21 cellular contexts compared by ENCODE assay signal in genomic region chr12:120339256-120339655, GRCh38. TPM values are rescaled to one million over a fixed set of nuclear protein-coding genes. Genes with fewer than 3 reads are reported as not detected.
DNase-seq lines count a peak whose midpoint lies in the region; ATAC-seq and TF ChIP-seq lines count a peak whose summit lies in the region.
"Had no signal": no experiment of that assay in that cellular context is flagged by ENCODE, and none has a peak within 500 bp of the region (broad histone marks: within the 10 kb centered on the region; RNA-seq: fewer than 3 reads in every experiment).

No MANE protein-coding gene starts in this region.

- peaks cover 11% of the 10 kb centered on the region for H3K27me3 Mint-ChIP-seq in activated naive CD8-positive, alpha-beta T cell treated with anti-CD3 and anti-CD28 coated beads, Interleukin-2, amount 10 ng/mL, durations not matched to agents 7 days and 5 days
- peaks cover 2% of the 10 kb centered on the region for H3K27me3 Mint-ChIP-seq in activated naive CD8-positive, alpha-beta T cell treated with anti-CD3 and anti-CD28 coated beads, Interleukin-2, amount 50 U/mL, for 24 hours
- peaks cover 3% of the 10 kb centered on the region for H3K27me3 Mint-ChIP-seq in activated T-cell treated with anti-CD3 and anti-CD28 coated beads, Interleukin-2, amount 50 U/mL, for 24 hours
- peaks cover 10% of the 10 kb centered on the region for H3K27me3 Mint-ChIP-seq in activated CD8-positive, alpha-beta T cell treated with anti-CD3 and anti-CD28 coated beads, Interleukin-2, amount 10 ng/mL, durations not matched to agents 7 days and 5 days (ENCODE audit: low read depth)

- peak overlapping the region; percentile 68 for H3K27ac Mint-ChIP-seq in activated naive CD8-positive, alpha-beta T cell treated with anti-CD3 and anti-CD28 coated beads, Interleukin-2, amount 10 ng/mL, durations not matched to agents 7 days and 5 days
- no peak overlapping the region for H3K27ac Mint-ChIP-seq in activated naive CD8-positive, alpha-beta T cell treated with anti-CD3 and anti-CD28 coated beads, Interleukin-2, amount 50 U/mL, for 24 hours
- no peak overlapping the region for H3K27ac Mint-ChIP-seq in activated T-cell treated with anti-CD3 and anti-CD28 coated beads, Interleukin-2, amount 50 U/mL, for 24 hours
- H3K27ac Mint-ChIP-seq in activated CD8-positive, alpha-beta T cell treated with anti-CD3 and anti-CD28 coated beads, Interleukin-2, amount 10 ng/mL, durations not matched to agents 7 days and 5 days = no peak overlapping the region

- H3K9me3 Mint-ChIP-seq in activated naive CD8-positive, alpha-beta T cell treated with anti-CD3 and anti-CD28 coated beads, Interleukin-2, amount 10 ng/mL, durations not matched to agents 7 days and 5 days = peaks cover 21% of the 10 kb centered on the region
- H3K9me3 Mint-ChIP-seq in activated naive CD8-positive, alpha-beta T cell treated with anti-CD3 and anti-CD28 coated beads, Interleukin-2, amount 50 U/mL, for 24 hours = peaks cover 24% of the 10 kb centered on the region
- H3K9me3 Mint-ChIP-seq in activated T-cell treated with anti-CD3 and anti-CD28 coated beads, Interleukin-2, amount 50 U/mL, for 24 hours = peaks cover 24% of the 10 kb centered on the region
- H3K9me3 Mint-ChIP-seq in activated CD8-positive, alpha-beta T cell treated with anti-CD3 and anti-CD28 coated beads, Interleukin-2, amount 10 ng/mL, durations not matched to agents 7 days and 5 days (ENCODE audit: insufficient read depth) = peaks cover 24% of the 10 kb centered on the region

- H3K4me1 ChIP-seq in left lung = no peaks in the 10 kb centered on the region
- no peaks in the 10 kb centered on the region for H3K4me1 ChIP-seq in upper lobe of right lung

- no peak for DNase-seq in activated naive CD8-positive, alpha-beta T cell treated with anti-CD3 and anti-CD28 coated beads, Interleukin-2, amount 10 ng/mL, durations not matched to agents 7 days and 5 days
- DNase-seq in activated naive CD8-positive, alpha-beta T cell treated with anti-CD3 and anti-CD28 coated beads, Interleukin-2, amount 50 U/mL, for 24 hours = no peak
- DNase-seq in NCI-H2227 treated with DMSO at 0.1 percent for 48 hours (lab: John Stamatoyannopoulos, UW) (peak; percentile 39), left lung (no peak), upper lobe of right lung (no peak)
- no peak for DNase-seq in activated T-cell treated with anti-CD3 and anti-CD28 coated beads, Interleukin-2, amount 50 U/mL, for 24 hours
- DNase-seq in activated CD8-positive, alpha-beta T cell treated with anti-CD3 and anti-CD28 coated beads, Interleukin-2, amount 10 ng/mL, durations not matched to agents 7 days and 5 days = no peak
- DNase-seq: C1 segment of cervical spinal cord; Calu3; CD4-positive, alpha-beta memory T cell; COR-L47; DMS79; EL; GDM1; GM23248; H7; HCEC 1CT had no signal

- H3K27ac ChIP-seq in left lung (no peak overlapping the region), upper lobe of right lung (no peak overlapping the region)
- H3K27ac ChIP-seq: GM23248 had no signal

- no peaks in the 10 kb centered on the region for H3K27me3 ChIP-seq in left lung
- peaks cover 5% of the 10 kb centered on the region for H3K27me3 ChIP-seq in upper lobe of right lung

- no peak overlapping the region for H3K4me3 ChIP-seq in left lung
- H3K4me3 ChIP-seq in upper lobe of right lung = no peak overlapping the region
- H3K4me3 ChIP-seq: GM12878, GM23248 had no signal

- H3K36me3 ChIP-seq in left lung (no peaks in the 10 kb centered on the region), upper lobe of right lung (no peaks in the 10 kb centered on the region)

- H3K36me3 Mint-ChIP-seq in activated naive CD8-positive, alpha-beta T cell treated with anti-CD3 and anti-CD28 coated beads, Interleukin-2, amount 10 ng/mL, durations not matched to agents 7 days and 5 days = no peaks in the 10 kb centered on the region
- H3K36me3 Mint-ChIP-seq in activated naive CD8-positive, alpha-beta T cell treated with anti-CD3 and anti-CD28 coated beads, Interleukin-2, amount 50 U/mL, for 24 hours (ENCODE audit: low read depth) = peaks cover 7% of the 10 kb centered on the region
- peaks cover 3% of the 10 kb centered on the region for H3K36me3 Mint-ChIP-seq in activated T-cell treated with anti-CD3 and anti-CD28 coated beads, Interleukin-2, amount 50 U/mL, for 24 hours (ENCODE audit: low read depth)
- H3K36me3 Mint-ChIP-seq in activated CD8-positive, alpha-beta T cell treated with anti-CD3 and anti-CD28 coated beads, Interleukin-2, amount 10 ng/mL, durations not matched to agents 7 days and 5 days (ENCODE audit: low read depth) = peaks cover 7% of the 10 kb centered on the region

- no peak for TF ChIP-seq CTCF in left lung (IDR thresholded peaks at IDR 0.05)
- TF ChIP-seq CTCF in upper lobe of right lung (IDR thresholded peaks at IDR 0.05) = no peak

- CTCF ChIA-PET in activated CD8-positive, alpha-beta T cell treated with anti-CD3 and anti-CD28 coated beads, Interleukin-2, amount 10 ng/mL, durations not matched to agents 7 days and 5 days (lab: Charles Lee) = no interaction called here

- H3K4me3 Mint-ChIP-seq in activated naive CD8-positive, alpha-beta T cell treated with anti-CD3 and anti-CD28 coated beads, Interleukin-2, amount 10 ng/mL, durations not matched to agents 7 days and 5 days = no peak overlapping the region
- H3K4me3 Mint-ChIP-seq in activated naive CD8-positive, alpha-beta T cell treated with anti-CD3 and anti-CD28 coated beads, Interleukin-2, amount 50 U/mL, for 24 hours = no peak overlapping the region
- no peak overlapping the region for H3K4me3 Mint-ChIP-seq in activated T-cell treated with anti-CD3 and anti-CD28 coated beads, Interleukin-2, amount 50 U/mL, for 24 hours
- no peak overlapping the region for H3K4me3 Mint-ChIP-seq in activated CD8-positive, alpha-beta T cell treated with anti-CD3 and anti-CD28 coated beads, Interleukin-2, amount 10 ng/mL, durations not matched to agents 7 days and 5 days
- H3K4me3 Mint-ChIP-seq: CD4-positive, alpha-beta memory T cell had no signal

- intact Hi-C loops in left lung (cut with DNase I) = no loop called here
- intact Hi-C loops in upper lobe of right lung (cut with DNase I) = no loop called here

- H3K4me1 Mint-ChIP-seq in activated naive CD8-positive, alpha-beta T cell treated with anti-CD3 and anti-CD28 coated beads, Interleukin-2, amount 10 ng/mL, durations not matched to agents 7 days and 5 days = no peaks in the 10 kb centered on the region
- H3K4me1 Mint-ChIP-seq in activated naive CD8-positive, alpha-beta T cell treated with anti-CD3 and anti-CD28 coated beads, Interleukin-2, amount 50 U/mL, for 24 hours = no peaks in the 10 kb centered on the region
- peaks cover 3% of the 10 kb centered on the region for H3K4me1 Mint-ChIP-seq in activated T-cell treated with anti-CD3 and anti-CD28 coated beads, Interleukin-2, amount 50 U/mL, for 24 hours (ENCODE audit: low read depth)
- H3K4me1 Mint-ChIP-seq in activated CD8-positive, alpha-beta T cell treated with anti-CD3 and anti-CD28 coated beads, Interleukin-2, amount 10 ng/mL, durations not matched to agents 7 days and 5 days (ENCODE audit: low read depth) = no peaks in the 10 kb centered on the region

- no peak for ATAC-seq in activated naive CD8-positive, alpha-beta T cell treated with anti-CD3 and anti-CD28 coated beads, Interleukin-2, amount 10 ng/mL, durations not matched to agents 7 days and 5 days (ENCODE audit: low read depth)
- no peak for ATAC-seq in activated naive CD8-positive, alpha-beta T cell treated with anti-CD3 and anti-CD28 coated beads, Interleukin-2, amount 50 U/mL, for 24 hours
- ATAC-seq in left lung (peak; percentile 86), upper lobe of right lung (peak; percentile 63)
- no peak for ATAC-seq in activated CD8-positive, alpha-beta T cell treated with anti-CD3 and anti-CD28 coated beads, Interleukin-2, amount 10 ng/mL, durations not matched to agents 7 days and 5 days
- ATAC-seq: GM12878 had no signal

- H3K9me3 ChIP-seq in left lung (peaks cover 0 to 22% of the 10 kb centered on the region in 2 donors), upper lobe of right lung (no peaks in the 10 kb centered on the region)

- POLR2A ChIA-PET in activated naive CD8-positive, alpha-beta T cell treated with anti-CD3 and anti-CD28 coated beads, Interleukin-2, amount 10 ng/mL, durations not matched to agents 7 days and 5 days (lab: Charles Lee) = no interaction called here
- POLR2A ChIA-PET in activated CD8-positive, alpha-beta T cell treated with anti-CD3 and anti-CD28 coated beads, Interleukin-2, amount 10 ng/mL, durations not matched to agents 7 days and 5 days (lab: Charles Lee) = no interaction called here

RNA-seq across cellular contexts. Expression of gene PLA2G1B, which starts 11.7 kb away (rescaled TPM):
- total RNA-seq in activated naive CD8-positive, alpha-beta T cell treated with anti-CD3 and anti-CD28 coated beads, Interleukin-2, amount 10 ng/mL, durations not matched to agents 7 days and 5 days = not detected
- total RNA-seq in left lung (10 to 100 TPM in 1 of 2 donors, 1 to 10 TPM in 1; 4.7 to 76.9 TPM), upper lobe of right lung (62.2 TPM)
- not detected for total RNA-seq in activated CD8-positive, alpha-beta T cell treated with anti-CD3 and anti-CD28 coated beads, Interleukin-2, amount 10 ng/mL, durations not matched to agents 7 days and 5 days
- total RNA-seq: A172; A673; Calu3; CD4-positive, alpha-beta memory T cell; GM12878; GM23248; H1; H7 had no signal

RNA-seq across cellular contexts. Expression of gene MSI1, which starts 29.7 kb away (rescaled TPM):
- total RNA-seq in activated naive CD8-positive, alpha-beta T cell treated with anti-CD3 and anti-CD28 coated beads, Interleukin-2, amount 10 ng/mL, durations not matched to agents 7 days and 5 days = not detected
- 1 to 10 TPM in 1 of 2 donors, under 1 TPM in 1; 0.60 to 1.3 TPM for total RNA-seq in left lung
- 0.46 TPM for total RNA-seq in upper lobe of right lung
- not detected for total RNA-seq in activated CD8-positive, alpha-beta T cell treated with anti-CD3 and anti-CD28 coated beads, Interleukin-2, amount 10 ng/mL, durations not matched to agents 7 days and 5 days
- total RNA-seq: CD4-positive, alpha-beta memory T cell; GM12878; GM23248 had no signal

RNA-seq across cellular contexts. Expression of gene SIRT4, which starts 37.1 kb away (rescaled TPM):
- 1 to 10 TPM; 1.7 to 2.6 TPM for total RNA-seq in activated naive CD8-positive, alpha-beta T cell treated with anti-CD3 and anti-CD28 coated beads, Interleukin-2, amount 10 ng/mL, durations not matched to agents 7 days and 5 days
- total RNA-seq in left lung (1 to 10 TPM; 1.7 to 2.3 TPM), upper lobe of right lung (2.4 TPM)
- total RNA-seq in activated CD8-positive, alpha-beta T cell treated with anti-CD3 and anti-CD28 coated beads, Interleukin-2, amount 10 ng/mL, durations not matched to agents 7 days and 5 days = 1 to 10 TPM; 1.2 to 1.4 TPM
- total RNA-seq: GM23248 had no signal

RNA-seq across cellular contexts. Expression of gene RNU4-1, which starts 46.2 kb away (rescaled TPM):
- total RNA-seq in activated naive CD8-positive, alpha-beta T cell treated with anti-CD3 and anti-CD28 coated beads, Interleukin-2, amount 10 ng/mL, durations not matched to agents 7 days and 5 days = 1,000 to 10,000 TPM; 1,307 to 1,401 TPM
- 1,000 to 10,000 TPM; 3,185 to 3,518 TPM for total RNA-seq in left lung
- 2,477 TPM for total RNA-seq in upper lobe of right lung
- total RNA-seq in activated CD8-positive, alpha-beta T cell treated with anti-CD3 and anti-CD28 coated beads, Interleukin-2, amount 10 ng/mL, durations not matched to agents 7 days and 5 days = 1,000 to 10,000 TPM; 1,409 to 2,335 TPM
- total RNA-seq: GM23248 had no signal

RNA-seq across cellular contexts. Expression of gene RNU4-2, which starts 47.6 kb away (rescaled TPM):
- total RNA-seq in activated naive CD8-positive, alpha-beta T cell treated with anti-CD3 and anti-CD28 coated beads, Interleukin-2, amount 10 ng/mL, durations not matched to agents 7 days and 5 days = 1,000 to 10,000 TPM; 4,069 to 4,265 TPM
- total RNA-seq in left lung (1,000 to 10,000 TPM; 6,889 to 7,719 TPM), upper lobe of right lung (14,226 TPM)
- 1,000 to 10,000 TPM; 1,982 to 3,332 TPM for total RNA-seq in activated CD8-positive, alpha-beta T cell treated with anti-CD3 and anti-CD28 coated beads, Interleukin-2, amount 10 ng/mL, durations not matched to agents 7 days and 5 days

Comparison
In these comparisons a context has a peak if more than half of its experiments do, and no peak if none do; other contexts are left out.
1. ATAC-seq: peak in left lung (single experiment) and upper lobe of right lung (single experiment); none in activated naive CD8-positive, alpha-beta T cell treated with anti-CD3 and anti-CD28 coated beads, Interleukin-2, amount 10 ng/mL, durations not matched to agents 7 days and 5 days (single experiment), activated naive CD8-positive, alpha-beta T cell treated with anti-CD3 and anti-CD28 coated beads, Interleukin-2, amount 50 U/mL, for 24 hours (single experiment) and activated CD8-positive, alpha-beta T cell treated with anti-CD3 and anti-CD28 coated beads, Interleukin-2, amount 10 ng/mL, durations not matched to agents 7 days and 5 days (single experiment).
2. RNA of gene PLA2G1B, which starts 11.7 kb away (total RNA-seq): 4.7 to 76.9 TPM in left lung and 62.2 TPM in upper lobe of right lung (single experiment); not detected in activated naive CD8-positive, alpha-beta T cell treated with anti-CD3 and anti-CD28 coated beads, Interleukin-2, amount 10 ng/mL, durations not matched to agents 7 days and 5 days and not detected in activated CD8-positive, alpha-beta T cell treated with anti-CD3 and anti-CD28 coated beads, Interleukin-2, amount 10 ng/mL, durations not matched to agents 7 days and 5 days; every median in the first group is over 4 times any median in the second.